In genomic region chr16:50674831-50675230, GRCh38 we compare ENCODE assay signal across 18 cellular contexts. TPM values are rescaled to one million over a fixed set of nuclear protein-coding genes. Genes with fewer than 3 reads are reported as not detected.
"Had no signal": no experiment of that assay in that cellular context is flagged by ENCODE, and none has a peak within 500 bp of the region (broad histone marks: within the 10 kb centered on the region; RNA-seq: fewer than 3 reads in every experiment).

No MANE protein-coding gene starts in this region.

- H3K36me3 ChIP-seq: thyroid gland, WERI-Rb-1 had no signal

- H3K9me3 ChIP-seq: thyroid gland had no signal

- H3K27ac Mint-ChIP-seq: activated CD4-positive, alpha-beta memory T cell treated with anti-CD3 and anti-CD28 coated beads for 36 hours; activated CD4-positive, alpha-beta T cell treated with anti-CD3 and anti-CD28 coated beads for 36 hours; activated CD8-positive, alpha-beta memory T cell treated with anti-CD3 and anti-CD28 coated beads, Interleukin-2, amount 10 ng/mL, durations not matched to agents 7 days and 5 days; activated T-cell treated with anti-CD3 and anti-CD28 coated beads, Interleukin-2, amount 50 U/mL, for 24 hours; stimulated activated naive B cell treated with anti-CD40 and anti-IgM and Interleukin-4, amounts not matched to agents 10 μg/mL and 1 μg/mL and 100 μg/mL, for 72 hours had no signal

- H3K27ac ChIP-seq: gastroesophageal sphincter, thyroid gland, WERI-Rb-1 had no signal

- DNase-seq: activated CD4-positive, alpha-beta memory T cell treated with anti-CD3 and anti-CD28 coated beads for 36 hours; activated CD4-positive, alpha-beta T cell treated with anti-CD3 and anti-CD28 coated beads for 36 hours; activated CD8-positive, alpha-beta memory T cell treated with anti-CD3 and anti-CD28 coated beads, Interleukin-2, amount 10 ng/mL, durations not matched to agents 7 days and 5 days; activated gamma-delta T cell; activated T-cell treated with anti-CD3 and anti-CD28 coated beads, Interleukin-2, amount 50 U/mL, for 24 hours; islet precursor cell; naive thymus-derived CD4-positive, alpha-beta T cell; stimulated activated CD4-positive, alpha-beta T cell treated with anti-CD3 and anti-CD28 coated beads, Interleukin-2, amount 100 ng/mL, for 48 hours; stimulated activated naive B cell treated with anti-CD40 and anti-IgM and Interleukin-4, amounts not matched to agents 10 μg/mL and 1 μg/mL and 100 μg/mL, for 72 hours; T-helper 1 cell; thyroid gland; WERI-Rb-1 had no signal

- H3K4me3 ChIP-seq: gastroesophageal sphincter, thyroid gland had no signal

- H3K4me1 ChIP-seq: gastroesophageal sphincter, thyroid gland had no signal

- ATAC-seq: activated CD4-positive, alpha-beta T cell treated with anti-CD3 and anti-CD28 coated beads for 36 hours; activated CD8-positive, alpha-beta memory T cell treated with anti-CD3 and anti-CD28 coated beads, Interleukin-2, amount 10 ng/mL, durations not matched to agents 7 days and 5 days; gastroesophageal sphincter; left lobe of liver; naive thymus-derived CD4-positive, alpha-beta T cell; stimulated activated naive B cell treated with anti-CD40 and anti-IgM and Interleukin-4, amounts not matched to agents 10 μg/mL and 1 μg/mL and 100 μg/mL, for 72 hours had no signal

- H3K27me3 Mint-ChIP-seq: activated CD4-positive, alpha-beta memory T cell treated with anti-CD3 and anti-CD28 coated beads for 36 hours; activated CD4-positive, alpha-beta T cell treated with anti-CD3 and anti-CD28 coated beads for 36 hours; activated CD8-positive, alpha-beta memory T cell treated with anti-CD3 and anti-CD28 coated beads, Interleukin-2, amount 10 ng/mL, durations not matched to agents 7 days and 5 days; activated T-cell treated with anti-CD3 and anti-CD28 coated beads, Interleukin-2, amount 50 U/mL, for 24 hours; naive thymus-derived CD4-positive, alpha-beta T cell; stimulated activated naive B cell treated with anti-CD40 and anti-IgM and Interleukin-4, amounts not matched to agents 10 μg/mL and 1 μg/mL and 100 μg/mL, for 72 hours had no signal

- H3K27me3 ChIP-seq: thyroid gland had no signal

- H3K4me3 Mint-ChIP-seq: activated CD4-positive, alpha-beta memory T cell treated with anti-CD3 and anti-CD28 coated beads for 36 hours; activated CD4-positive, alpha-beta T cell treated with anti-CD3 and anti-CD28 coated beads for 36 hours; activated CD8-positive, alpha-beta memory T cell treated with anti-CD3 and anti-CD28 coated beads, Interleukin-2, amount 10 ng/mL, durations not matched to agents 7 days and 5 days; activated T-cell treated with anti-CD3 and anti-CD28 coated beads, Interleukin-2, amount 50 U/mL, for 24 hours; naive thymus-derived CD4-positive, alpha-beta T cell; stimulated activated naive B cell treated with anti-CD40 and anti-IgM and Interleukin-4, amounts not matched to agents 10 μg/mL and 1 μg/mL and 100 μg/mL, for 72 hours had no signal

RNA-seq across cellular contexts. Expression of gene SNX20, which starts 6.3 kb away (rescaled TPM):
- total RNA-seq: bronchial epithelial cell, cerebellum, epithelial cell of proximal tubule, renal cortical epithelial cell had no signal
